In the genomic region with DNA sequence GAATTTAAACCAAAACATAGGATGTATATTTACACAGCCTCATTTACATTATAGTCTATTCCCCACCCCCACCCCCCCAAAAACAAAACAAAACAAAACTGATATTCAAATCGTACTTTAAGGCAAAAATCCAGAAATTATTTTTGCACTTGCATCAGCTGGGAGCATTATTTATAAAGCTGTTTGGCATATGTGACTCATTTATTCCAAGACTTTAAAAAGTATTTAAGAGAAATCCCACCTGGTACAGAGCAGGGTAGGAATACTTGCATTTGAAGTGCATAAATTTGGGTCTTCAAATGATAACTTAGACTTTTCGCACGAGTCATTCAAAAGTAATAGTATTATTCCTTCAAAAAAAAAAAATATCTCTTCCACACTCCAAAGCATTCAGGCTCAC, we compare ENCODE assay signal across 8 cellular contexts. TPM values are rescaled to one million over a fixed set of nuclear protein-coding genes. Genes with fewer than 3 reads are reported as not detected.
A peak's percentile ranks its signal among the peaks of the same experiment; 100 is the strongest.
DNase-seq lines count a peak whose midpoint lies in the region; ATAC-seq and TF ChIP-seq lines count a peak whose summit lies in the region.

No MANE protein-coding gene starts in this region.

- peak overlapping the region; percentile 89 for H3K4me3 ChIP-seq in PC-3 (ENCODE audit: low read length)

- peaks cover 43% of the 10 kb centered on the region for H3K4me1 Mint-ChIP-seq in progenitor cell of endocrine pancreas (ENCODE audit: low read depth)

- TF ChIP-seq CTCF in PC-3 (conservative IDR thresholded peaks at IDR 0.05; ENCODE audit: low read depth, low read length), result no peak
- no peak for TF ChIP-seq CTCF in progenitor cell of endocrine pancreas (IDR thresholded peaks at IDR 0.05; ENCODE audit: unreplicated experiment)

- no peak for ATAC-seq in PC-3

- peaks cover 37% of the 10 kb centered on the region for H4K20me1 ChIP-seq in PC-3 (ENCODE audit: low read length)

- peak overlapping the region; percentile 81 for H3K4me2 ChIP-seq in PC-3 (ENCODE audit: low read length)

- CTCF ChIA-PET in PC-3 (lab: Charles Lee), result interaction anchor here (0.6 kb wide), 1 partner anchor 48 kb away, joined by 5 read pairs; no protein-coding TSS in a partner anchor

- intact Hi-C loops in PC-3 (cut with micrococcal nuclease), result loop anchor here (1.0 to 5.0 kb wide), 2 partner anchors 124 to 292 kb away; a partner anchor contains a TSS

- POLR2A ChIA-PET in PC-3 (lab: Charles Lee; ENCODE audit: unreplicated experiment), result no interaction called here

- no peaks in the 10 kb centered on the region for H3K36me3 ChIP-seq in PC-3 (ENCODE audit: low read depth, low read length)

- H3K9ac ChIP-seq in PC-3 (ENCODE audit: low read length), result peak overlapping the region; percentile 71

- no peaks in the 10 kb centered on the region for H3F3A ChIP-seq in PC-3 (ENCODE audit: low read length, unreplicated experiment)

- no peaks in the 10 kb centered on the region for H3K27me3 Mint-ChIP-seq in progenitor cell of endocrine pancreas

- H3K27ac ChIP-seq in PC-3 (ENCODE audit: low read length), result no peak overlapping the region

- H3K36me3 Mint-ChIP-seq in progenitor cell of endocrine pancreas (ENCODE audit: insufficient read depth), result peaks cover 2% of the 10 kb centered on the region

- peaks cover 32% of the 10 kb centered on the region for H3K4me1 ChIP-seq in PC-3 (ENCODE audit: insufficient read depth, low read length)

- DNase-seq in ELR (ENCODE audit: low read depth) (peak; percentile 12), PC-3 (no peak), fibroblast of peridontal ligament (ENCODE audit: extremely low read depth) (peak; percentile 30), progenitor cell of endocrine pancreas (ENCODE audit: low spot score, unreplicated experiment) (no peak), midbrain (lab: John Stamatoyannopoulos, UW) (no peak), AML-193 (lab: John Stamatoyannopoulos, UW) (no peak)
- no peak for DNase-seq in stimulated activated CD4-positive, alpha-beta T cell treated with anti-CD3 and anti-CD28 coated beads, Interleukin-12 subunit alpha, Interleukin-12 subunit beta, amount 100 ng/mL, for 4 hours
- no peak for DNase-seq in stimulated activated CD4-positive, alpha-beta T cell treated with anti-CD3 and anti-CD28 coated beads, Interleukin-4, amount 100 ng/mL, for 4 hours

- H3K27ac Mint-ChIP-seq in progenitor cell of endocrine pancreas, result peak overlapping the region; percentile 17

- no peak overlapping the region for H3K4me3 Mint-ChIP-seq in progenitor cell of endocrine pancreas (ENCODE audit: low read depth)

- no TSS peak for BruUV-seq in PC-3 (replicated peaks; lab: Mats Ljungman, UMichigan)

- no peaks in the 10 kb centered on the region for H3K9me2 ChIP-seq in PC-3 (replicated peaks; ENCODE audit: low read length)

- peaks cover 91% of the 10 kb centered on the region for H3K79me2 ChIP-seq in PC-3 (ENCODE audit: low read length)

- no peaks in the 10 kb centered on the region for H3K9me3 Mint-ChIP-seq in progenitor cell of endocrine pancreas (ENCODE audit: low read depth)

- no peaks in the 10 kb centered on the region for H3K27me3 ChIP-seq in PC-3 (ENCODE audit: low read length)

- peak overlapping the region; percentile 83; the same call in 1 of the 2 replicates for H2AFZ ChIP-seq in PC-3 (ENCODE audit: low read length)

- no peaks in the 10 kb centered on the region for H3K9me3 ChIP-seq in PC-3 (ENCODE audit: low read length)

RNA-seq across cellular contexts. Expression of a gene that starts 1.1 kb away (rescaled TPM):
- total RNA-seq in PC-3 (2014; rRNA removed) (2.4 and 2.5 TPM in 2 replicates), progenitor cell of endocrine pancreas (17.9 and 19.5 TPM in 2 replicates)

RNA-seq across cellular contexts. Expression of a gene that starts 1.3 kb away (rescaled TPM):
- total RNA-seq in PC-3 (2014; rRNA removed), result 5.8 and 6.3 TPM in 2 replicates
- total RNA-seq in progenitor cell of endocrine pancreas, result 25.0 and 28.5 TPM in 2 replicates

Comparison
In these comparisons a context has a peak if more than half of its experiments do, and no peak if none do; other contexts are left out.
1. DNase-seq: peak in ELR (single experiment) and fibroblast of peridontal ligament (single experiment); none in PC-3 (single experiment), progenitor cell of endocrine pancreas (single experiment), midbrain (single experiment), AML-193 (0 of 2), stimulated activated CD4-positive, alpha-beta T cell treated with anti-CD3 and anti-CD28 coated beads, Interleukin-12 subunit alpha, Interleukin-12 subunit beta, amount 100 ng/mL, for 4 hours (single experiment) and stimulated activated CD4-positive, alpha-beta T cell treated with anti-CD3 and anti-CD28 coated beads, Interleukin-4, amount 100 ng/mL, for 4 hours (0 of 2).